2 cellular contexts compared by ENCODE assay signal in genomic region chr14:39030209-39030608, GRCh38.
A peak's percentile ranks its signal among the peaks of the same experiment; 100 is the strongest.
TF ChIP-seq lines count a peak whose summit lies in the region.

No MANE protein-coding gene starts in this region.

TF ChIP-seq in GM23338, 12 proteins besides CTCF, POLR2A, EP300 and RAD21:
- no peak for TF ChIP-seq ZNF331 (CRISPR knock-in tag; IDR thresholded peaks at IDR 0.05; ENCODE audit: low read depth)
- no peak for TF ChIP-seq POLR2AphosphoS5 (IDR thresholded peaks at IDR 0.05; ENCODE audit: low read depth)
- no peak for TF ChIP-seq STAT1 (IDR thresholded peaks at IDR 0.05; ENCODE audit: unreplicated experiment)
- TF ChIP-seq JUNB (IDR thresholded peaks at IDR 0.05; ENCODE audit: unreplicated experiment) = no peak
- TF ChIP-seq ETS1 (IDR thresholded peaks at IDR 0.05) = no peak
- TF ChIP-seq ZNF114 (CRISPR knock-in tag; IDR thresholded peaks at IDR 0.05) = no peak
- TF ChIP-seq REST (IDR thresholded peaks at IDR 0.05; ENCODE audit: unreplicated experiment) = no peak
- TF ChIP-seq ZNF462 (CRISPR knock-in tag; IDR thresholded peaks at IDR 0.05) = no peak

TF ChIP-seq in H1, 55 proteins besides CTCF, POLR2A, EP300 and RAD21:
- TF ChIP-seq ATF3 (IDR thresholded peaks at IDR 0.05; ENCODE audit: insufficient read depth, low read depth, low read length) (no peak), POLR2AphosphoS5 (IDR thresholded peaks at IDR 0.05; ENCODE audit: low read depth, low read length) (0 out of 2 replicates have a peak, but pooled peaks have one; percentile 24)
